Comparison of ENCODE assay signal across 8 cellular contexts in the genomic region with DNA sequence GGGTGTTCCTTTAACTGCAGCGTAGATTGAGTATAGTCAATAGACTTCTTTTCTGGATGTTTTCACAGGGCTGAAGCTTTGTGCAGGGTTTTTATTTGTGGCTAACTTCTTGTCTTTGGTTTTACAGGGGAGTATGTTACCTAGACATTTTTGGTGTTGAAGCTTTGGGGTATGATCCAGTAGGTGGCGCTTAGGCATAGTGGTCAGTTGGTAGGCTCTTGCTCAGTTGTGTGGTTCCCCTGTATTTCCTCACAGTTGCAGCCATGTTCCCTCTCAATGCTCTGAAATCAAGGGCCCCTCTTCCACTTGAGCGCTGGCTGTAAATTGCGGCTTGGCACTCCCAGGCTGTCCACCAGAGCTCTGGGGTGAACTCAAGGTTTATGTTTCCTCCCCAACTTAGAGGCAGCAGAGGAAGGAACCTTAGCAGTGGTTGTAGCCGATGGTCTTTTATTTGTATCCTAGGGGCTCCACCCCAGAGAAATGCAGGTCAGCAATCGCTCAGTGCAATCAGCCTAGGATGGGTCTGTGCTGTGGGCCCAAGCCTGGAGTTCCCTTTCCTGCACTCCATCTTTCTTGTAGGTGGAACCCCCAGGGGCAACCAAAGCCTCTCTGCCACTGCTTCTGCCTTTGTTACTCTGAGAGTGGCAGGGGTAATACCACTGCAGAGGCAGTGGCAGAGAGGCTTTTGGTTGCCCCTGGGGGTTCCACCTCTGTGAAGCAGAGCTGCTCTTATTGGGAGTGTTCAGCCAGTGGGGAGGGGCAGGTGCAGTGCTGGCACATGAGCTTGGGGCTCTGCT. TPM values are rescaled to one million over a fixed set of nuclear protein-coding genes. Genes with fewer than 3 reads are reported as not detected.
DNase-seq lines count a peak whose midpoint lies in the region; ATAC-seq and TF ChIP-seq lines count a peak whose summit lies in the region.

No MANE protein-coding gene starts in this region.

- H3K9me3 ChIP-seq in PC-3 (ENCODE audit: low read length) = no peaks in the 10 kb centered on the region

- intact Hi-C loops in PC-3 (cut with micrococcal nuclease) = loop anchor here (5.0 kb wide), 2 partner anchors 236 to 341 kb away; no protein-coding TSS in a partner anchor

- no peaks in the 10 kb centered on the region for H4K20me1 ChIP-seq in PC-3 (ENCODE audit: low read length)

- no peak overlapping the region for H2AFZ ChIP-seq in PC-3 (ENCODE audit: low read length)

- no peaks in the 10 kb centered on the region for H3K36me3 ChIP-seq in BJ (ENCODE audit: control insufficient read depth, insufficient read depth, low read length)
- no peaks in the 10 kb centered on the region for H3K36me3 ChIP-seq in PC-3 (ENCODE audit: low read depth, low read length)
- no peaks in the 10 kb centered on the region for H3K36me3 ChIP-seq in kidney epithelial cell (ENCODE audit: control insufficient read depth, insufficient read depth, low read length)

- POLR2A ChIA-PET in BJ (lab: Charles Lee) (no interaction called here), PC-3 (lab: Charles Lee; ENCODE audit: unreplicated experiment) (no interaction called here), HEK293T (lab: Yijun Ruan, JAX) (no interaction called here)

- peaks cover 13 to 38% (median 27%) of the 10 kb centered on the region in 5 experiments for H3K9me3 Mint-ChIP-seq in brain

- H3K9me2 ChIP-seq in PC-3 (replicated peaks; ENCODE audit: low read length) = no peaks in the 10 kb centered on the region

- H3K4me3 ChIP-seq in BJ (ENCODE audit: low read depth, low read length) = no peak overlapping the region
- H3K4me3 ChIP-seq in PC-3 (ENCODE audit: low read length) = no peak overlapping the region
- H3K4me3 ChIP-seq in kidney epithelial cell (ENCODE audit: low read depth, low read length) = no peak overlapping the region

- peak; percentile 56 for TF ChIP-seq CTCF in BJ (IDR thresholded peaks at IDR 0.05; ENCODE audit: insufficient read depth, low read depth, low read length)
- peak; percentile 62 for TF ChIP-seq CTCF in PC-3 (conservative IDR thresholded peaks at IDR 0.05; ENCODE audit: low read depth, low read length)
- TF ChIP-seq CTCF in brain (conservative IDR thresholded peaks at IDR 0.05) = peak; percentile 55 to 64
- peak; percentile 29 for TF ChIP-seq CTCF in kidney epithelial cell (IDR thresholded peaks at IDR 0.05; ENCODE audit: insufficient read depth, low read length, poor library complexity, severe bottlenecking)

- H3K27me3 ChIP-seq in BJ (ENCODE audit: control insufficient read depth, insufficient read depth, low read length) = no peaks in the 10 kb centered on the region
- no peaks in the 10 kb centered on the region for H3K27me3 ChIP-seq in PC-3 (ENCODE audit: low read length)
- H3K27me3 ChIP-seq in kidney epithelial cell (ENCODE audit: control insufficient read depth, insufficient read depth, low read length) = no peaks in the 10 kb centered on the region

- DNase-seq in BJ (ENCODE audit: low read depth) = no peak
- peak; percentile 46 for DNase-seq in PC-3
- peak; percentile 9 for DNase-seq in kidney epithelial cell (ENCODE audit: low read depth)
- DNase-seq in stimulated activated naive CD4-positive, alpha-beta T cell treated with Interleukin-2 at 50 U/mL for 16 hours (lab: John Stamatoyannopoulos, UW) = peak; percentile 29
- DNase-seq in HEK293T (ENCODE audit: extremely low spot score) = no peak

- peaks cover 10% of the 10 kb centered on the region for H3K27me3 Mint-ChIP-seq in brain

- H3K4me1 Mint-ChIP-seq in brain = peaks cover 15% of the 10 kb centered on the region

- no peak overlapping the region for H3K4me2 ChIP-seq in PC-3 (ENCODE audit: low read length)

- H3K27ac Mint-ChIP-seq in brain = peak overlapping the region in 3 of 5 experiments; percentile 72 to 83 (median 80)

- CTCF ChIA-PET in BJ (lab: Yijun Ruan, JAX) = interaction anchor here (1.0 to 3.8 kb wide), 7 partner anchors 13 to 342 kb away, joined by 3 to 14 read pairs (median 3); no protein-coding TSS in a partner anchor
- CTCF ChIA-PET in PC-3 (lab: Charles Lee) = interaction anchor here (0.6 kb wide), 1 partner anchor 358 kb away, joined by 3 read pairs; no protein-coding TSS in a partner anchor
- CTCF ChIA-PET in HEK293T (lab: Yijun Ruan, JAX) = interaction anchor here (0.6 to 1.5 kb wide), 2 partner anchors 234 to 342 kb away, joined by 5 to 6 read pairs; no protein-coding TSS in a partner anchor

- H3K27ac ChIP-seq in PC-3 (ENCODE audit: low read length) = no peak overlapping the region

- H3K9ac ChIP-seq in PC-3 (ENCODE audit: low read length) = no peak overlapping the region

- peaks cover 5% of the 10 kb centered on the region for H3K36me3 Mint-ChIP-seq in brain

- no peaks in the 10 kb centered on the region for H3F3A ChIP-seq in PC-3 (ENCODE audit: low read length, unreplicated experiment)

- H3K4me1 ChIP-seq in PC-3 (ENCODE audit: insufficient read depth, low read length) = no peaks in the 10 kb centered on the region

- BruUV-seq in PC-3 (replicated peaks; lab: Mats Ljungman, UMichigan) = no TSS peak

- H3K79me2 ChIP-seq in PC-3 (ENCODE audit: low read length) = no peaks in the 10 kb centered on the region

- peak; percentile 64 for ATAC-seq in GM18511 (IDR thresholded peaks at IDR 0.05; ENCODE audit: unreplicated experiment)
- peak; percentile 67 for ATAC-seq in HG03097 (IDR thresholded peaks at IDR 0.05; ENCODE audit: low FRiP score, unreplicated experiment)
- peak; percentile 55; the same call in 1 of the 2 replicates for ATAC-seq in PC-3

- H3K4me3 Mint-ChIP-seq in brain = no peak overlapping the region

TF ChIP-seq in HEK293T, 16 proteins besides CTCF, POLR2A, EP300 and RAD21:
- TF ChIP-seq L3MBTL2 (conservative IDR thresholded peaks at IDR 0.05) (no peak), SP1 (IDR thresholded peaks at IDR 0.05) (no peak), HDGF (IDR thresholded peaks at IDR 0.05; ENCODE audit: borderline replicate concordance) (no peak), SUZ12 (IDR thresholded peaks at IDR 0.05) (no peak), FOXK2 (IDR thresholded peaks at IDR 0.05) (no peak), ARNT (IDR thresholded peaks at IDR 0.05) (no peak), ELF4 (IDR thresholded peaks at IDR 0.05) (no peak), ZNF384 (IDR thresholded peaks at IDR 0.05) (no peak), TARDBP (IDR thresholded peaks at IDR 0.05) (no peak), FOXM1 (IDR thresholded peaks at IDR 0.05; ENCODE audit: borderline replicate concordance) (no peak)
- TF ChIP-seq, protein P1, sequence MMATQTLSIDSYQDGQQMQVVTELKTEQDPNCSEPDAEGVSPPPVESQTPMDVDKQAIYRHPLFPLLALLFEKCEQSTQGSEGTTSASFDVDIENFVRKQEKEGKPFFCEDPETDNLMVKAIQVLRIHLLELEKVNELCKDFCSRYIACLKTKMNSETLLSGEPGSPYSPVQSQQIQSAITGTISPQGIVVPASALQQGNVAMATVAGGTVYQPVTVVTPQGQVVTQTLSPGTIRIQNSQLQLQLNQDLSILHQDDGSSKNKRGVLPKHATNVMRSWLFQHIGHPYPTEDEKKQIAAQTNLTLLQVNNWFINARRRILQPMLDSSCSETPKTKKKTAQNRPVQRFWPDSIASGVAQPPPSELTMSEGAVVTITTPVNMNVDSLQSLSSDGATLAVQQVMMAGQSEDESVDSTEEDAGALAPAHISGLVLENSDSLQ (IDR thresholded peaks at IDR 0.05) = no peak
TF ChIP-seq in HEK293T: peak in this region for 0.

RNA-seq across cellular contexts. Expression of a gene that starts 55.1 kb away (rescaled TPM):
- polyA plus RNA-seq in BJ (2011; rRNA removed) = 7.2 and 17.1 TPM in 2 replicates
- polyA minus RNA-seq in BJ (2011; rRNA and poly(A)+ RNA removed) = 2.0 and 2.1 TPM in 2 replicates
- 25.0 and 47.6 TPM in 2 replicates for total RNA-seq in PC-3 (2014; rRNA removed)
- polyA plus RNA-seq in brain (ENCODE audit: insufficient read depth, low read depth, low replicate concordance) = 29.0 TPM
- 20.4 and 30.2 TPM in 2 replicates for total RNA-seq in kidney epithelial cell

Comparison
In these comparisons a context has a peak if more than half of its experiments do, and no peak if none do; other contexts are left out.
1. DNase-seq: peak in PC-3 (single experiment), kidney epithelial cell (single experiment) and stimulated activated naive CD4-positive, alpha-beta T cell treated with Interleukin-2 at 50 U/mL for 16 hours (single experiment); none in BJ (single experiment) and HEK293T (single experiment).
2. Peak in every context shown above with its lines, with median percentiles within 50 percentile points of each other: CTCF ChIP-seq and ATAC-seq.